ENCODE assay signal across 17 cellular contexts in the genomic region with DNA sequence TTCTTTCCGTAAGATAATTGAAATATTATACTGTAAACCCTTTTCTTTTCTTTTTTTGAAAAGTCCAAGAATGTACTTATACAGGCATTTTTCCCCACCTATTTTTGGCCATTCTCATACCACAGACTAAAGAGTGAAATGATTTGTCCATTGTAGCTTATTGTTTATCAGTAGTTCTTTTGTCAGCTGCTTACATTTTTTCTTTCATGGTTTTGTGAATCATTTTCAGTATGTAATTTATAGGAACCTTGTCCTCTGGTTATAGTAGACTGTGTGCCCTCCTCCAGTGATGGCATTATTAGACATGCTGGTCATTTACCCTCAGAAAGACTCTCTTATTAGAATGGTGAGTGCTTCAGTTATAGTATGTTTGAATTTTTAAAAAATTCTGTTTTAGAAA. TPM values are rescaled to one million over a fixed set of nuclear protein-coding genes. Genes with fewer than 3 reads are reported as not detected.
"Had no signal": no experiment of that assay in that cellular context is flagged by ENCODE, and none has a peak within 500 bp of the region (broad histone marks: within the 10 kb centered on the region; RNA-seq: fewer than 3 reads in every experiment).

No MANE protein-coding gene starts in this region.

- H3K9me3 ChIP-seq: ascending aorta, stomach had no signal

- H3K4me3 Mint-ChIP-seq: activated CD4-positive, alpha-beta T cell treated with anti-CD3 and anti-CD28 coated beads for 36 hours; activated naive CD8-positive, alpha-beta T cell; natural killer cell treated with Interleukin-12 subunit alpha and Interleukin-12 subunit beta and Interleukin-15 and Interleukin-18, amount 100 ng/mL, for 72 hours had no signal

- H3K4me1 Mint-ChIP-seq: activated CD4-positive, alpha-beta T cell treated with anti-CD3 and anti-CD28 coated beads for 36 hours had no signal

- H3K4me1 ChIP-seq: ascending aorta had no signal

- H3K27me3 Mint-ChIP-seq: activated CD4-positive, alpha-beta T cell treated with anti-CD3 and anti-CD28 coated beads for 36 hours; activated naive CD8-positive, alpha-beta T cell; natural killer cell treated with Interleukin-12 subunit alpha and Interleukin-12 subunit beta and Interleukin-15 and Interleukin-18, amount 100 ng/mL, for 72 hours had no signal

- ATAC-seq: activated CD4-positive, alpha-beta T cell treated with anti-CD3 and anti-CD28 coated beads for 36 hours; natural killer cell treated with Interleukin-12 subunit alpha and Interleukin-12 subunit beta and Interleukin-15 and Interleukin-18, amount 100 ng/mL, for 72 hours had no signal

- H3K27ac ChIP-seq: ascending aorta, WERI-Rb-1 had no signal

- H3K27ac Mint-ChIP-seq: activated CD4-positive, alpha-beta T cell treated with anti-CD3 and anti-CD28 coated beads for 36 hours; natural killer cell treated with Interleukin-12 subunit alpha and Interleukin-12 subunit beta and Interleukin-15 and Interleukin-18, amount 100 ng/mL, for 72 hours had no signal

- DNase-seq: activated CD4-positive, alpha-beta T cell treated with anti-CD3 and anti-CD28 coated beads for 36 hours; activated effector memory CD4-positive, alpha-beta T cell treated with anti-CD3 and anti-CD28 coated beads, Interleukin-2, amount 50 U/mL, for 16 hours; caudate nucleus; effector memory CD4-positive, alpha-beta T cell; head of caudate nucleus; stimulated activated CD4-positive, alpha-beta T cell treated with anti-CD3 and anti-CD28 coated beads, Interleukin-15, amount 100 ng/mL, for 24 hours; stimulated activated CD4-positive, alpha-beta T cell treated with anti-CD3 and anti-CD28 coated beads, Interleukin-4, amount 100 ng/mL, for 24 hours; stomach; T1000; WERI-Rb-1 had no signal

- H3K9me3 Mint-ChIP-seq: natural killer cell treated with Interleukin-12 subunit alpha and Interleukin-12 subunit beta and Interleukin-15 and Interleukin-18, amount 100 ng/mL, for 72 hours had no signal

- H3K27me3 ChIP-seq: ascending aorta, stomach had no signal

- H3K4me3 ChIP-seq: ascending aorta, stomach had no signal

RNA-seq across cellular contexts. Expression of gene CCKAR, which starts 56.7 kb away (rescaled TPM):
- total RNA-seq: activated CD4-positive, alpha-beta T cell treated with anti-CD3 and anti-CD28 coated beads for 36 hours; ascending aorta; epithelial cell of proximal tubule; lung microvascular endothelial cell; natural killer cell treated with Interleukin-12 subunit alpha and Interleukin-12 subunit beta and Interleukin-15 and Interleukin-18, amount 100 ng/mL, for 72 hours; omental fat pad had no signal
- polyA plus RNA-seq: urinary bladder had no signal
